18 cellular contexts compared by ENCODE assay signal in the genomic region with DNA sequence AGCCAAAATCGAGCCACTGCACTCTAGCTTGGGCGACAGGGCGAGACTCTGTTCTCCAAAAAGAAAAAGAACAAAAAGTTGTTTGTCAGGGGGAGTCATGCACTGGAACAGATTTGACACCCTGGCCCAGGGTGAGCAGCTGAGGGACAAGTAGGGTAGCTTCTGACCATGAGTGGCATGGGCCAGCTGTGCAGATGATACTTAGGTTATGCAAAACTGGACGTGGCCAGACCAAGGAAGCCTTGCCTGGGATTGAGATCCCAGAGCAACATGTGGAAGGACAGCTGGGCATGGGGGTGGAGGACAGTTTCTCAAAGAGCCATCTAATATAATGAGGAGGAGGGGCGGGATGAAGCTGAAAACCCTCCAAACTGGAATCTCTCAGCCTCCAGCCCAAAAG.
"Had no signal": no experiment of that assay in that cellular context is flagged by ENCODE, and none has a peak within 500 bp of the region (broad histone marks: within the 10 kb centered on the region; RNA-seq: fewer than 3 reads in every experiment).

No MANE protein-coding gene starts in this region.

- H3K9me3 ChIP-seq: body of pancreas, prostate gland, thoracic aorta had no signal

- H3K36me3 ChIP-seq: prostate gland, thoracic aorta had no signal

- ATAC-seq: activated naive CD4-positive, alpha-beta T cell treated with anti-CD3 and anti-CD28 coated beads, Interleukin-2, amount 50 U/mL, for 72 hours; body of pancreas; sciatic nerve; stimulated activated naive CD8-positive, alpha-beta T cell treated with anti-CD3 and anti-CD28 coated beads, Interleukin-15, amount 100 ng/mL, for 72 hours had no signal

- H3K4me3 ChIP-seq: body of pancreas, lung, prostate gland, thoracic aorta had no signal

- H3K27me3 ChIP-seq: body of pancreas had no signal

- H3K4me3 Mint-ChIP-seq: activated CD4-positive, alpha-beta T cell treated with anti-CD3 and anti-CD28 coated beads, Interleukin-2, amount 10 ng/mL, durations not matched to agents 7 days and 5 days; central memory CD8-positive, alpha-beta T cell; nephron progenitor cell; stimulated activated naive CD8-positive, alpha-beta T cell treated with anti-CD3 and anti-CD28 coated beads, Interleukin-15, amount 100 ng/mL, for 72 hours had no signal

- H3K9me3 Mint-ChIP-seq: activated CD4-positive, alpha-beta T cell treated with anti-CD3 and anti-CD28 coated beads, Interleukin-2, amount 10 ng/mL, durations not matched to agents 7 days and 5 days; activated naive CD4-positive, alpha-beta T cell treated with anti-CD3 and anti-CD28 coated beads, Interleukin-2, amount 50 U/mL, for 72 hours; central memory CD8-positive, alpha-beta T cell had no signal

- H3K27ac Mint-ChIP-seq: activated CD4-positive, alpha-beta T cell treated with anti-CD3 and anti-CD28 coated beads, Interleukin-2, amount 10 ng/mL, durations not matched to agents 7 days and 5 days; nephron progenitor cell had no signal

- DNase-seq: activated CD4-positive, alpha-beta T cell treated with anti-CD3 and anti-CD28 coated beads, Interleukin-2, amount 10 ng/mL, durations not matched to agents 7 days and 5 days; activated effector memory CD4-positive, alpha-beta T cell treated with Interleukin-2 at 50 U/mL for 16 hours; amniotic stem cell; body of pancreas; cortex of kidney; effector CD8-positive, alpha-beta T cell; hypothalamus; midbrain; nephron progenitor cell; stimulated activated CD4-positive, alpha-beta T cell treated with anti-CD3 and anti-CD28 coated beads, Interleukin-2, amount 100 ng/mL, for 48 hours; stimulated activated naive CD8-positive, alpha-beta T cell treated with anti-CD3 and anti-CD28 coated beads, Interleukin-15, amount 100 ng/mL, for 72 hours had no signal

- H3K27ac ChIP-seq: body of pancreas, prostate gland, thoracic aorta, VCaP had no signal
